1 cellular context compared by ENCODE assay signal in genomic region chr10:97497572-97498075, GRCh38.
TF ChIP-seq lines count a peak whose summit lies in the region.

No MANE protein-coding gene starts in this region.

TF ChIP-seq in GM12878, 131 proteins besides CTCF, POLR2A, EP300 and RAD21 (continued from another document and continues in another):
- TF ChIP-seq PKNOX1 (IDR thresholded peaks at IDR 0.05) (peak; percentile 82), SMAD1 (IDR thresholded peaks at IDR 0.05; ENCODE audit: low read depth, partially characterized antibody) (peak; percentile 56), SKIL (IDR thresholded peaks at IDR 0.05; ENCODE audit: low read depth, poor library complexity, severe bottlenecking) (no peak), TAF1 (IDR thresholded peaks at IDR 0.05; ENCODE audit: borderline replicate concordance, low read depth, low read length) (peak; percentile 78; the same call in 1 of the 2 replicates), ZNF217 (IDR thresholded peaks at IDR 0.05) (no peak), MAX (IDR thresholded peaks at IDR 0.05; ENCODE audit: low read depth, low read length) (peak; percentile 82; the same call in 1 of the 2 replicates), HDGF (IDR thresholded peaks at IDR 0.05) (no peak), SIX5 (IDR thresholded peaks at IDR 0.05; ENCODE audit: low read depth, low read length, severe bottlenecking) (no peak), JUND (IDR thresholded peaks at IDR 0.05; ENCODE audit: low read depth, low read length) (no peak), IRF5 (IDR thresholded peaks at IDR 0.05; ENCODE audit: borderline replicate concordance) (no peak), HCFC1 (IDR thresholded peaks at IDR 0.05; ENCODE audit: low read length) (peak; percentile 10; the same call in 1 of the 2 replicates), JUNB (IDR thresholded peaks at IDR 0.05) (no peak), ZBTB11 (CRISPR knock-in tag; IDR thresholded peaks at IDR 0.05) (no peak), IKZF2 (IDR thresholded peaks at IDR 0.05) (peak; percentile 44; a peak in 1 of 4 replicates), POLR2AphosphoS5 (IDR thresholded peaks at IDR 0.05; ENCODE audit: low read length) (peak; percentile 93), YY1 (IDR thresholded peaks at IDR 0.05; ENCODE audit: low read depth, low read length) (peak; percentile 90), SPI1 (IDR thresholded peaks at IDR 0.05; ENCODE audit: borderline replicate concordance, insufficient read depth, low read depth, low read length) (no peak), SREBF1 (IDR thresholded peaks at IDR 0.05; ENCODE audit: low read length) (no peak), EED (IDR thresholded peaks at IDR 0.05; ENCODE audit: low read depth) (peak; percentile 42; the same call in 1 of the 2 replicates), NR2F1 (conservative IDR thresholded peaks at IDR 0.05) (no peak), BACH1 (IDR thresholded peaks at IDR 0.05; ENCODE audit: borderline replicate concordance) (peak; percentile 37; the same call in 1 of the 2 replicates), RAD51 (IDR thresholded peaks at IDR 0.05) (no peak), NFIC (IDR thresholded peaks at IDR 0.05; ENCODE audit: low read depth, low read length) (no peak), KAT2A (conservative IDR thresholded peaks at IDR 0.05; ENCODE audit: control insufficient read depth, low read depth, low read length) (no peak), E2F4 (IDR thresholded peaks at IDR 0.05; ENCODE audit: low read depth, low read length) (no peak), SMAD5 (IDR thresholded peaks at IDR 0.05; ENCODE audit: low read depth) (peak; percentile 50; the same call in 1 of the 2 replicates), E4F1 (IDR thresholded peaks at IDR 0.05; ENCODE audit: borderline replicate concordance, partially characterized antibody) (no peak), ZNF687 (IDR thresholded peaks at IDR 0.05) (peak; percentile 78), NKRF (conservative IDR thresholded peaks at IDR 0.05) (peak; percentile 72), MXI1 (IDR thresholded peaks at IDR 0.05; ENCODE audit: low read depth, low read length) (peak; percentile 94), HDAC2 (IDR thresholded peaks at IDR 0.05) (no peak), NFXL1 (IDR thresholded peaks at IDR 0.05; ENCODE audit: borderline replicate concordance) (no peak), CEBPZ (IDR thresholded peaks at IDR 0.05; ENCODE audit: low read depth, low read length) (no peak), SMARCA5 (IDR thresholded peaks at IDR 0.05) (peak; percentile 9; the same call in 1 of the 2 replicates), ZNF274 (IDR thresholded peaks at IDR 0.05; ENCODE audit: insufficient read depth, insufficient read length) (no peak), ASH2L (IDR thresholded peaks at IDR 0.05; ENCODE audit: borderline replicate concordance, low read depth) (no peak), MTA3 (IDR thresholded peaks at IDR 0.05; ENCODE audit: borderline replicate concordance, low read length) (no peak)
